In genomic region chr19:11535792-11536595, GRCh38 we compare ENCODE assay signal across 8 cellular contexts. TPM values are rescaled to one million over a fixed set of nuclear protein-coding genes. Genes with fewer than 3 reads are reported as not detected.
DNase-seq lines count a peak whose midpoint lies in the region; ATAC-seq and TF ChIP-seq lines count a peak whose summit lies in the region.

No MANE protein-coding gene starts in this region.

- intact Hi-C loops in head of caudate nucleus (cut with DNase I) = no loop called here

- H3K9me3 Mint-ChIP-seq in activated naive CD4-positive, alpha-beta T cell treated with anti-CD3 and anti-CD28 coated beads, Interleukin-2, amount 50 U/mL, for 72 hours = no peaks in the 10 kb centered on the region

- CTCF ChIA-PET in BJ (lab: Yijun Ruan, JAX) = interaction anchor here (0.6 to 2.0 kb wide), 11 partner anchors 10 to 629 kb away, joined by 3 to 17 read pairs (median 5); partner anchors contain the start of gene ELOF1

- H3K4me3 ChIP-seq in BJ (ENCODE audit: low read depth, low read length) (peak overlapping the region; percentile 32), Loucy (ENCODE audit: low read length, poor library complexity, severe bottlenecking) (no peak overlapping the region), osteoblast (ENCODE audit: insufficient read depth, low read length) (peak overlapping the region; percentile 63)

- peak overlapping the region; percentile 7 to 48 for H3K27ac Mint-ChIP-seq in activated naive CD4-positive, alpha-beta T cell treated with anti-CD3 and anti-CD28 coated beads, Interleukin-2, amount 50 U/mL, for 72 hours

- POLR2A ChIA-PET in BJ (lab: Charles Lee) = interaction anchor here (0.8 kb wide), 1 partner anchor 449 kb away, joined by 3 read pairs; no protein-coding TSS in a partner anchor

- H3K9me3 ChIP-seq in Loucy (ENCODE audit: insufficient read depth, low read depth, low read length) = no peaks in the 10 kb centered on the region
- no peaks in the 10 kb centered on the region for H3K9me3 ChIP-seq in osteoblast (ENCODE audit: low read depth, low read length)

- peak; percentile 80 for TF ChIP-seq CTCF in BJ (IDR thresholded peaks at IDR 0.05; ENCODE audit: insufficient read depth, low read depth, low read length)
- peak; percentile 46 for TF ChIP-seq CTCF in Loucy (conservative IDR thresholded peaks at IDR 0.05; ENCODE audit: low read length)
- TF ChIP-seq CTCF in osteoblast (IDR thresholded peaks at IDR 0.05; ENCODE audit: extremely low read depth, low read depth, low read length) = peak; percentile 87

- no peaks in the 10 kb centered on the region for H3K36me3 Mint-ChIP-seq in activated naive CD4-positive, alpha-beta T cell treated with anti-CD3 and anti-CD28 coated beads, Interleukin-2, amount 50 U/mL, for 72 hours

- H3K36me3 ChIP-seq in BJ (ENCODE audit: control insufficient read depth, insufficient read depth, low read length) (no peaks in the 10 kb centered on the region), Loucy (ENCODE audit: insufficient read depth, low read length) (no peaks in the 10 kb centered on the region), osteoblast (ENCODE audit: insufficient read depth, low read length) (no peaks in the 10 kb centered on the region)

- H3K4me2 ChIP-seq in Loucy (ENCODE audit: low read depth, low read length, poor library complexity, severe bottlenecking) = no peak overlapping the region
- peak overlapping the region; percentile 71 for H3K4me2 ChIP-seq in osteoblast (ENCODE audit: insufficient read depth, low read length)

- H3K9me2 ChIP-seq in Loucy (replicated peaks; ENCODE audit: low read depth, low read length) = no peaks in the 10 kb centered on the region

- H4K20me1 ChIP-seq in Loucy (ENCODE audit: insufficient read depth, low read length, poor library complexity, severe bottlenecking) = no peaks in the 10 kb centered on the region
- no peaks in the 10 kb centered on the region for H4K20me1 ChIP-seq in osteoblast (ENCODE audit: insufficient read depth, low read length)

- DNase-seq in BJ (ENCODE audit: low read depth) (peak; percentile 31), SKM-1 (lab: John Stamatoyannopoulos, UW; ENCODE audit: unreplicated experiment) (peak; percentile 60), head of caudate nucleus (peak; percentile 72 to 95 (median 88)), osteoblast (ENCODE audit: insufficient read length, low spot score, missing footprints) (peak; percentile 100)
- DNase-seq in activated naive CD4-positive, alpha-beta T cell treated with anti-CD3 and anti-CD28 coated beads, Interleukin-2, amount 50 U/mL, for 72 hours (ENCODE audit: low spot score in 2 of 2) = peak; percentile 90 to 93

- no peaks in the 10 kb centered on the region for H3K79me2 ChIP-seq in Loucy (ENCODE audit: insufficient read depth, low read length)
- H3K79me2 ChIP-seq in osteoblast (ENCODE audit: insufficient read depth, low read length) = no peaks in the 10 kb centered on the region

- no peaks in the 10 kb centered on the region for H3K27me3 ChIP-seq in BJ (ENCODE audit: control insufficient read depth, insufficient read depth, low read length)
- no peaks in the 10 kb centered on the region for H3K27me3 ChIP-seq in Loucy (ENCODE audit: insufficient read depth, low read length, poor library complexity, severe bottlenecking)
- no peaks in the 10 kb centered on the region for H3K27me3 ChIP-seq in osteoblast (ENCODE audit: insufficient read depth, low read length)

- H3K9ac ChIP-seq in Loucy (ENCODE audit: low read depth, low read length, poor library complexity, severe bottlenecking) = no peak overlapping the region

- H3K27ac ChIP-seq in osteoblast (ENCODE audit: low read depth, low read length) (peak overlapping the region; percentile 80), temporal lobe (ENCODE audit: low read depth, low read length) (peak overlapping the region; percentile 94)

- H3F3A ChIP-seq in Loucy (ENCODE audit: low read depth) = no peaks in the 10 kb centered on the region

- no peak overlapping the region for H2AFZ ChIP-seq in Loucy (ENCODE audit: low read length)
- peak overlapping the region; percentile 67 for H2AFZ ChIP-seq in osteoblast (ENCODE audit: low read length)

- peak; percentile 61 for ATAC-seq in GM19452 (IDR thresholded peaks at IDR 0.05; ENCODE audit: unreplicated experiment)
- ATAC-seq in activated naive CD4-positive, alpha-beta T cell treated with anti-CD3 and anti-CD28 coated beads, Interleukin-2, amount 50 U/mL, for 72 hours = peak; percentile 76 to 87

- H3K4me1 ChIP-seq in Loucy (ENCODE audit: insufficient read depth, low read length, poor library complexity, severe bottlenecking) (no peaks in the 10 kb centered on the region), osteoblast (ENCODE audit: insufficient read depth, low read length) (peaks cover 30% of the 10 kb centered on the region)

RNA-seq across cellular contexts. Expression of gene CNN1, which starts 2.7 kb away (rescaled TPM):
- polyA plus RNA-seq in BJ (2011; rRNA removed) = 227 and 267 TPM in 2 replicates
- 49.6 and 65.5 TPM in 2 replicates for polyA minus RNA-seq in BJ (2011; rRNA and poly(A)+ RNA removed)
- total RNA-seq in activated naive CD4-positive, alpha-beta T cell treated with anti-CD3 and anti-CD28 coated beads, Interleukin-2, amount 50 U/mL, for 72 hours = not detected
- total RNA-seq in osteoblast = 7.1 and 9.8 TPM in 2 replicates
- 0.74 TPM for total RNA-seq in temporal lobe

RNA-seq across cellular contexts. Expression of gene ECSIT, which starts 7.1 kb away (rescaled TPM):
- polyA plus RNA-seq in BJ (2011; rRNA removed) = 30.9 and 45.2 TPM in 2 replicates
- 27.9 and 46.4 TPM in 2 replicates for polyA minus RNA-seq in BJ (2011; rRNA and poly(A)+ RNA removed)
- total RNA-seq in activated naive CD4-positive, alpha-beta T cell treated with anti-CD3 and anti-CD28 coated beads, Interleukin-2, amount 50 U/mL, for 72 hours = 10 to 100 TPM; 43.0 to 73.3 TPM
- 36.9 and 37.1 TPM in 2 replicates for total RNA-seq in osteoblast
- 26.3 TPM for total RNA-seq in temporal lobe

RNA-seq across cellular contexts. Expression of gene ELOF1, which starts 23.0 kb away (rescaled TPM):
- 70.7 and 83.9 TPM in 2 replicates for polyA plus RNA-seq in BJ (2011; rRNA removed)
- polyA minus RNA-seq in BJ (2011; rRNA and poly(A)+ RNA removed) = 34.2 and 50.2 TPM in 2 replicates
- 10 to 100 TPM; 43.1 to 64.1 TPM for total RNA-seq in activated naive CD4-positive, alpha-beta T cell treated with anti-CD3 and anti-CD28 coated beads, Interleukin-2, amount 50 U/mL, for 72 hours
- total RNA-seq in osteoblast = 31.2 and 42.0 TPM in 2 replicates
- total RNA-seq in temporal lobe = 9.8 TPM

RNA-seq across cellular contexts. Expression of gene ZNF653, which starts 30.4 kb away (rescaled TPM):
- polyA plus RNA-seq in BJ (2011; rRNA removed) = 3.1 and 4.6 TPM in 2 replicates
- polyA minus RNA-seq in BJ (2011; rRNA and poly(A)+ RNA removed) = 2.7 and 6.5 TPM in 2 replicates
- 10 to 100 TPM; 10.3 to 20.3 TPM for total RNA-seq in activated naive CD4-positive, alpha-beta T cell treated with anti-CD3 and anti-CD28 coated beads, Interleukin-2, amount 50 U/mL, for 72 hours
- total RNA-seq in osteoblast (2.9 and 3.5 TPM in 2 replicates), temporal lobe (9.3 TPM)

RNA-seq across cellular contexts. Expression of gene ACP5, which starts 41.5 kb away (rescaled TPM):
- polyA plus RNA-seq in BJ (2011; rRNA removed) = 2.0 and 2.6 TPM in 2 replicates
- 0.46 and 0.81 TPM in 2 replicates for polyA minus RNA-seq in BJ (2011; rRNA and poly(A)+ RNA removed)
- total RNA-seq in activated naive CD4-positive, alpha-beta T cell treated with anti-CD3 and anti-CD28 coated beads, Interleukin-2, amount 50 U/mL, for 72 hours = 10 to 100 TPM; 20.3 to 30.0 TPM
- 0.59 and 2.5 TPM in 2 replicates for total RNA-seq in osteoblast
- total RNA-seq in temporal lobe = 0.25 TPM

Comparison
In these comparisons a context has a peak if more than half of its experiments do, and no peak if none do; other contexts are left out.
1. DNase-seq: peak in every context shown above with its lines; median percentile 100 in osteoblast; 92 in activated naive CD4-positive, alpha-beta T cell treated with anti-CD3 and anti-CD28 coated beads, Interleukin-2, amount 50 U/mL, for 72 hours; 88 in head of caudate nucleus; 60 in SKM-1; 31 in BJ.